Comparison of ENCODE assay signal across 22 cellular contexts in the genomic region with DNA sequence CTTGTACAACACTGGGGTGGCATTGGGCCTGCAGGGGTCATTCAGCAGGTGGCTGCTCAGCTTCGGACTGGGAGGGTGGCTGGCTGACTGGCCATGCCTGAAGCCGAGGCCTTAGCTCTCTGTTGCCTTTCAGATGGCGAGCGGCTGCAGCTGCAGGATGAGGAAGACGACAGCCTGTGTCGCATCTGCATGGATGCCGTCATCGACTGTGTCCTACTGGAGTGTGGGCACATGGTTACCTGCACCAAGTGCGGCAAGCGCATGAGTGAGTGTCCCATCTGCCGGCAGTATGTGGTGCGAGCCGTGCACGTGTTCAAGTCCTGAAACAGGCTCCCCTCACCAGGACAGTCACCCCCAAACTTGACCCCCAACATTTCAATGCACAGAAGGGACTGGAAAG. TPM values are rescaled to one million over a fixed set of nuclear protein-coding genes. Genes with fewer than 3 reads are reported as not detected.
A peak's percentile ranks its signal among the peaks of the same experiment; 100 is the strongest.
DNase-seq lines count a peak whose midpoint lies in the region; ATAC-seq, FAIRE-seq and TF ChIP-seq lines count a peak whose summit lies in the region.
"Had no signal": no experiment of that assay in that cellular context is flagged by ENCODE, and none has a peak within 500 bp of the region (broad histone marks: within the 10 kb centered on the region; RNA-seq: fewer than 3 reads in every experiment).

No MANE protein-coding gene starts in this region.

- no peak overlapping the region for H4K5ac ChIP-seq in H1 (ENCODE audit: insufficient read length, low read depth, low read length)

- H3K23ac ChIP-seq in H1 (ENCODE audit: insufficient read length): no peak overlapping the region

- H3K79me1 ChIP-seq in H1 (ENCODE audit: low read depth, low read length): peaks cover 2% of the 10 kb centered on the region; the same call in 1 of the 2 replicates

- 95% methylated on average over 14 of the region's 14 CpGs; no CpG with 5 or more reads in 1 of the 2 experiments for WGBS in H1 (ENCODE audit: extremely low coverage in 1 of 2, insufficient coverage in 1 of 2, insufficient read length in 1 of 2, insufficient replicate concordance in 2 of 2, low coverage in 1 of 2, low lambda C conversion rate in 2 of 2, missing lambda C conversion rate in 1 of 2), 2 experiments

- no peak overlapping the region for H2BK12ac ChIP-seq in H1 (ENCODE audit: low read depth, low read length)

- H2BK120ac ChIP-seq in H1 (replicated peaks; ENCODE audit: low read depth, low read length): no peak overlapping the region

- POLR2A ChIA-PET in H1 (lab: Charles Lee; ENCODE audit: partially characterized antibody): interaction anchor here (0.8 to 2.8 kb wide), 7 partner anchors 9 to 23 kb away, joined by 3 to 10 read pairs (median 4); a partner anchor contains a TSS

- no peak for DNase-seq in H1 (ENCODE audit: low read depth in 1 of 2, low spot score in 2 of 2)
- no peak for DNase-seq in NCI-H526 treated with DMSO at 0.1 percent for 48 hours (lab: John Stamatoyannopoulos, UW)
- DNase-seq in NCI-H1092 treated with DMSO at 0.1 percent for 48 hours (lab: John Stamatoyannopoulos, UW): no peak
- DNase-seq: activated CD4-positive, alpha-beta T cell treated with anti-CD3 and anti-CD28 coated beads, Interleukin-2, amount 50 U/mL, for 4 hours; activated naive CD4-positive, alpha-beta T cell treated with Interleukin-2 at 50 U/mL for 16 hours; CD4-positive, alpha-beta T cell; DMS53; natural killer cell; NCI-H1417 treated with DMSO at 0.1 percent for 48 hours; NCI-H524; ovary; SK-N-SH had no signal

- no peaks in the 10 kb centered on the region for H3K27me3 ChIP-seq in BLaER1 treated with 17β-estradiol and CSF1 and Interleukin-3, amounts not matched to agents 10 nM and 100 nM
- no peaks in the 10 kb centered on the region for H3K27me3 ChIP-seq in H1 (replicated peaks in 1 of 4; ENCODE audit: control insufficient read depth in 3 of 4, extremely low read depth in 1 of 4, insufficient read depth in 3 of 4, low read length in 3 of 4)
- no peaks in the 10 kb centered on the region for H3K27me3 ChIP-seq in neutrophil
- H3K27me3 ChIP-seq: breast epithelium, ovary had no signal

- no peak overlapping the region for H2AK5ac ChIP-seq in H1 (ENCODE audit: low read depth, low read length)

- 0 out of 20 replicates have a peak overlapping the region, but pooled peaks of 1 of the 10 experiments have one; percentile 7 for H3K4me3 ChIP-seq in BLaER1 treated with 17β-estradiol and CSF1 and Interleukin-3, amounts not matched to agents 10 nM and 100 nM
- H3K4me3 ChIP-seq in H1 (ENCODE audit: extremely low read depth in 1 of 4, insufficient read depth in 2 of 4, low read depth in 3 of 4, low read length in 4 of 4): no peak overlapping the region
- H3K4me3 ChIP-seq in neutrophil (ENCODE audit: low read depth in 1 of 2, low read length in 1 of 2): no peak overlapping the region
- H3K4me3 ChIP-seq: breast epithelium, coronary artery, ovary, thoracic aorta had no signal

- no peaks in the 10 kb centered on the region for H3K23me2 ChIP-seq in H1 (ENCODE audit: low read depth, low read length)

- peak overlapping the region in 7 of 11 experiments; percentile 18 to 74 (median 61); a peak in 12 of 22 replicates for H3K4me2 ChIP-seq in BLaER1 treated with 17β-estradiol and CSF1 and Interleukin-3, amounts not matched to agents 10 nM and 100 nM
- no peak overlapping the region for H3K4me2 ChIP-seq in H1 (ENCODE audit: insufficient read depth in 1 of 2, low read depth in 2 of 2, low read length in 2 of 2)
- H3K4me2 ChIP-seq: SK-N-SH had no signal

- TF ChIP-seq EP300 in H1 (IDR thresholded peaks at IDR 0.05; ENCODE audit: borderline replicate concordance in 1 of 2, low read depth in 2 of 2, low read length in 2 of 2): no peak

- TF ChIP-seq POLR2A in GM19193 (IDR thresholded peaks at IDR 0.05; ENCODE audit: extremely low read depth, insufficient read depth, insufficient read length) (peak; percentile 52), H1 (IDR thresholded peaks at IDR 0.05; ENCODE audit: control extremely low read depth in 1 of 2, low read depth in 2 of 2, low read length in 2 of 2) (peak in 1 of 2 experiments; percentile 39; a peak in 1 of 3 replicates)

- H3K27ac ChIP-seq in BLaER1 treated with 17β-estradiol and CSF1 and Interleukin-3, amounts not matched to agents 10 nM and 100 nM: peak overlapping the region in 10 of 11 experiments; percentile 75 to 94 (median 92); a peak in 20 of 22 replicates
- no peak overlapping the region for H3K27ac ChIP-seq in H1 (ENCODE audit: low read depth, low read length)
- H3K27ac ChIP-seq in neutrophil: peak overlapping the region; percentile 85
- H3K27ac ChIP-seq: breast epithelium, coronary artery, ovary, thoracic aorta had no signal

- no peaks in the 10 kb centered on the region for H3K79me2 ChIP-seq in H1 (ENCODE audit: control insufficient read depth in 1 of 2, insufficient read depth in 2 of 2, low read length in 2 of 2)

- TF ChIP-seq CTCF in H1 (IDR thresholded peaks at IDR 0.05; ENCODE audit: control extremely low read depth in 1 of 3, insufficient read depth in 1 of 3, low read depth in 1 of 3, low read length in 3 of 3): no peak
- no peak for TF ChIP-seq CTCF in neutrophil (IDR thresholded peaks at IDR 0.05)

- H3K56ac ChIP-seq in H1 (replicated peaks; ENCODE audit: insufficient read length, low read depth, low read length): no peak overlapping the region

- TF ChIP-seq RAD21 in H1 (IDR thresholded peaks at IDR 0.05 in 1 of 2, conservative IDR thresholded peaks at IDR 0.05 in 1 of 2; ENCODE audit: low read depth in 2 of 2, low read length in 2 of 2): no peak

- no peak overlapping the region for H3K18ac ChIP-seq in H1 (ENCODE audit: extremely low read depth, low read length)

- CTCF ChIA-PET in H1 (lab: Charles Lee; ENCODE audit: partially characterized antibody): interaction anchor here (1.6 to 5.5 kb wide), 2 partner anchors 19 to 258 kb away, joined by 3 to 49 read pairs; no protein-coding TSS in a partner anchor

- H2BK5ac ChIP-seq in H1 (ENCODE audit: low read depth, low read length): no peak overlapping the region

- ATAC-seq in GM19397 (IDR thresholded peaks at IDR 0.05; ENCODE audit: unreplicated experiment) (no peak), GM21390 (IDR thresholded peaks at IDR 0.05; ENCODE audit: unreplicated experiment) (no peak)
- ATAC-seq: natural killer cell had no signal

- no peak overlapping the region for H3K14ac ChIP-seq in H1 (ENCODE audit: insufficient read length)

- H3K4me1 ChIP-seq in BLaER1 treated with 17β-estradiol and CSF1 and Interleukin-3, amounts not matched to agents 10 nM and 100 nM: peaks cover 34 to 61% (median 49%) of the 10 kb centered on the region in 10 experiments
- H3K4me1 ChIP-seq in H1 (replicated peaks in 1 of 4; ENCODE audit: control insufficient read depth in 3 of 4, insufficient read depth in 4 of 4, low read length in 3 of 4) (no peaks in the 10 kb centered on the region), neutrophil (ENCODE audit: control insufficient read depth in 1 of 2, insufficient read depth in 1 of 2, low read depth in 1 of 2, low read length in 1 of 2) (peaks cover 39% of the 10 kb centered on the region in 2 experiments)
- H3K4me1 ChIP-seq: breast epithelium had no signal

- peak overlapping the region in 9 of 11 experiments; percentile 28 to 79 (median 75); a peak in 10 of 22 replicates for H3K9ac ChIP-seq in BLaER1 treated with 17β-estradiol and CSF1 and Interleukin-3, amounts not matched to agents 10 nM and 100 nM
- H3K9ac ChIP-seq in H1 (replicated peaks in 1 of 4; ENCODE audit: extremely low read depth in 1 of 4, low read depth in 3 of 4, low read length in 3 of 4): no peak overlapping the region
- H3K9ac ChIP-seq: SK-N-SH had no signal

- FAIRE-seq in H1 (lab: Jason Lieb, UNC): no peak
- FAIRE-seq: endometrium, H54 had no signal

- H4K91ac ChIP-seq in H1 (replicated peaks; ENCODE audit: insufficient read length, low read length): no peak overlapping the region

- H3K36me3 ChIP-seq in BLaER1 treated with 17β-estradiol and CSF1 and Interleukin-3, amounts not matched to agents 10 nM and 100 nM: peaks cover 91 to 99% (median 96%) of the 10 kb centered on the region in 11 experiments
- peaks cover 19 to 91% (median 60%) of the 10 kb centered on the region in 4 experiments for H3K36me3 ChIP-seq in H1 (ENCODE audit: control insufficient read depth in 2 of 4, insufficient read depth in 4 of 4, low read length in 3 of 4)
- peaks cover 57% of the 10 kb centered on the region for H3K36me3 ChIP-seq in neutrophil
- H3K36me3 ChIP-seq: ovary had no signal

- no peak overlapping the region for H4K8ac ChIP-seq in H1 (ENCODE audit: extremely low read depth, insufficient read depth, low read length)

- H2AFZ ChIP-seq in H1 (ENCODE audit: low read length): no peak overlapping the region

- peaks cover 0 to 35% (median 8%) of the 10 kb centered on the region in 11 experiments; a peak in 15 of 22 replicates for H3K9me3 ChIP-seq in BLaER1 treated with 17β-estradiol and CSF1 and Interleukin-3, amounts not matched to agents 10 nM and 100 nM (replicated peaks in 1 of 11)
- H3K9me3 ChIP-seq in H1 (ENCODE audit: insufficient read depth in 2 of 2, low read depth in 1 of 2, low read length in 1 of 2) (no peaks in the 10 kb centered on the region), neutrophil (no peaks in the 10 kb centered on the region)
- H3K9me3 ChIP-seq: breast epithelium, ovary, SK-N-SH, thoracic aorta had no signal

- H2BK20ac ChIP-seq in H1 (ENCODE audit: low read length): no peak overlapping the region

- peaks cover 0 to 6% (median 0%) of the 10 kb centered on the region in 11 experiments; a peak in 2 of 22 replicates for H4K20me1 ChIP-seq in BLaER1 treated with 17β-estradiol and CSF1 and Interleukin-3, amounts not matched to agents 10 nM and 100 nM
- peaks cover 2 to 9% of the 10 kb centered on the region in 2 experiments for H4K20me1 ChIP-seq in H1 (replicated peaks in 1 of 2; ENCODE audit: control insufficient read depth in 1 of 2, insufficient read depth in 2 of 2, low read length in 2 of 2)

- H2BK15ac ChIP-seq in H1 (ENCODE audit: low read length): no peak overlapping the region

- H3K4ac ChIP-seq in H1 (replicated peaks; ENCODE audit: insufficient read length, low read depth, low read length): no peak overlapping the region

TF ChIP-seq in H1, 55 proteins besides CTCF, POLR2A, EP300 and RAD21 (continues in another document):
- TF ChIP-seq PHF8 (conservative IDR thresholded peaks at IDR 0.05; ENCODE audit: low read depth, low read length): no peak
- no peak for TF ChIP-seq TBP (IDR thresholded peaks at IDR 0.05; ENCODE audit: low read depth, low read length)
- no peak for TF ChIP-seq SP2 (IDR thresholded peaks at IDR 0.05; ENCODE audit: low read length)
- peak; percentile 58; the same call in 1 of the 2 replicates for TF ChIP-seq POLR2AphosphoS5 (IDR thresholded peaks at IDR 0.05; ENCODE audit: low read depth, low read length)

RNA-seq across cellular contexts. Expression of a gene that starts 23.3 kb away (rescaled TPM):
- total RNA-seq in H1 (2021; fragmentation: NEBNext Ultra II Directional; extraction: Animal tissue kit (Norgen Biotek cat#: 25700)): 56.2 and 57.6 TPM in 2 replicates
- 37.9 and 38.4 TPM in 2 replicates for polyA plus RNA-seq in H1 (2011; rRNA removed)
- 45.0 TPM for polyA plus RNA-seq in H1 (2011; cell fraction: cytosol; rRNA removed)
- polyA plus RNA-seq in H1 (2011; cell fraction: nucleus; rRNA removed): 140 TPM
- polyA plus RNA-seq in H1 (2012, experiment 1 of 2): 59.1 to 83.2 TPM (median 80.3 TPM) in 4 replicates
- 14.1 TPM for polyA plus RNA-seq in H1 (2012, experiment 2 of 2)
- polyA plus RNA-seq in H1 (2013, experiment 1 of 2): 43.6 TPM
- 40.8 TPM for polyA plus RNA-seq in H1 (2013, experiment 2 of 2)
- polyA minus RNA-seq in H1 (2011; rRNA and poly(A)+ RNA removed): 98.9 and 141 TPM in 2 replicates
- 33.6 TPM for polyA minus RNA-seq in H1 (2011; cell fraction: cytosol; rRNA and poly(A)+ RNA removed)
- polyA minus RNA-seq in H1 (2011; cell fraction: nucleus; rRNA and poly(A)+ RNA removed): 67.6 TPM

Comparison
In these comparisons a context has a peak if more than half of its experiments do, and no peak if none do; other contexts are left out.
1. H3K4me2 ChIP-seq: peak in BLaER1 treated with 17β-estradiol and CSF1 and Interleukin-3, amounts not matched to agents 10 nM and 100 nM (7 of 11); none in H1 (0 of 2).
2. H3K9ac ChIP-seq: peak in BLaER1 treated with 17β-estradiol and CSF1 and Interleukin-3, amounts not matched to agents 10 nM and 100 nM (9 of 11); none in H1 (0 of 4).